In genomic region chr3:19487386-19487785, GRCh38 we compare ENCODE assay signal across 17 cellular contexts.
DNase-seq lines count a peak whose midpoint lies in the region; TF ChIP-seq lines count a peak whose summit lies in the region.
"Had no signal": no experiment of that assay in that cellular context is flagged by ENCODE, and none has a peak within 500 bp of the region (broad histone marks: within the 10 kb centered on the region; RNA-seq: fewer than 3 reads in every experiment).

No MANE protein-coding gene starts in this region.

- H3K36me3 ChIP-seq in thyroid gland, result no peaks in the 10 kb centered on the region
- H3K36me3 ChIP-seq: BLaER1 treated with 17β-estradiol and CSF1 and Interleukin-3, amounts not matched to agents 10 nM and 100 nM had no signal

- peaks cover 11 to 15% of the 10 kb centered on the region in 2 donors for H3K4me1 ChIP-seq in thyroid gland
- H3K4me1 ChIP-seq: BLaER1 treated with 17β-estradiol and CSF1 and Interleukin-3, amounts not matched to agents 10 nM and 100 nM had no signal

- no peaks in the 10 kb centered on the region for H3K9me3 ChIP-seq in thyroid gland

- WGBS in thyroid gland, 2 donors, result 82 to 85% methylated on average over 6 of the region's 6 CpGs

- no peak for TF ChIP-seq POLR2A in thyroid gland (IDR thresholded peaks at IDR 0.05)

- no peaks in the 10 kb centered on the region for H3K27me3 ChIP-seq in thyroid gland
- H3K27me3 ChIP-seq: BLaER1 treated with 17β-estradiol and CSF1 and Interleukin-3, amounts not matched to agents 10 nM and 100 nM had no signal

- H3K27ac ChIP-seq in thyroid gland, result no peak overlapping the region
- H3K27ac ChIP-seq: 22Rv1; BLaER1 treated with 17β-estradiol and CSF1 and Interleukin-3, amounts not matched to agents 10 nM and 100 nM had no signal

- peak; percentile 2 for DNase-seq in DMS 273 (lab: John Stamatoyannopoulos, UW; ENCODE audit: unreplicated experiment)
- DNase-seq in DMS 273 treated with DMSO at 0.1 percent for 48 hours (lab: John Stamatoyannopoulos, UW), result no peak
- peak; percentile 62 for DNase-seq in D341Med (ENCODE audit: low spot score)
- peak; percentile 75 to 89 for DNase-seq in NCI-H524 (lab: John Stamatoyannopoulos, UW)
- DNase-seq in NCI-H82 treated with DMSO at 0.1 percent for 48 hours (lab: John Stamatoyannopoulos, UW; ENCODE audit: unreplicated experiment), result peak; percentile 69
- DNase-seq in thyroid gland, result no peak
- no peak for DNase-seq in hypothalamus (lab: John Stamatoyannopoulos, UW)
- no peak for DNase-seq in NCI-H748 (lab: John Stamatoyannopoulos, UW; ENCODE audit: unreplicated experiment)
- DNase-seq: CD4-positive, alpha-beta T cell; CD8-positive, alpha-beta memory T cell; DMS79; EL; GF-D8; H9 had no signal

- intact Hi-C loops in thyroid gland (cut with DNase I), result no loop called here

- TF ChIP-seq CTCF in thyroid gland (IDR thresholded peaks at IDR 0.05), result no peak

- H3K4me3 ChIP-seq in thyroid gland (replicated peaks in 1 of 3), result no peak overlapping the region
- H3K4me3 ChIP-seq: BLaER1 treated with 17β-estradiol and CSF1 and Interleukin-3, amounts not matched to agents 10 nM and 100 nM; GM23338 had no signal

Comparison
In these comparisons a context has a peak if more than half of its experiments do, and no peak if none do; other contexts are left out.
1. DNase-seq: peak in DMS 273 (single experiment), D341Med (single experiment), NCI-H524 (2 of 2) and NCI-H82 treated with DMSO at 0.1 percent for 48 hours (single experiment); none in DMS 273 treated with DMSO at 0.1 percent for 48 hours (single experiment), thyroid gland (0 of 2), hypothalamus (0 of 51) and NCI-H748 (single experiment).